In genomic region chr13:99311137-99311536, GRCh38 we compare ENCODE assay signal across 12 cellular contexts. TPM values are rescaled to one million over a fixed set of nuclear protein-coding genes. Genes with fewer than 3 reads are reported as not detected.
DNase-seq lines count a peak whose midpoint lies in the region; ATAC-seq and TF ChIP-seq lines count a peak whose summit lies in the region.
"Had no signal": no experiment of that assay in that cellular context is flagged by ENCODE, and none has a peak within 500 bp of the region (broad histone marks: within the 10 kb centered on the region; RNA-seq: fewer than 3 reads in every experiment).

No MANE protein-coding gene starts in this region.

- H3K4me3 Mint-ChIP-seq in CD8-positive, alpha-beta memory T cell, result peak overlapping the region; percentile 24 to 83 (median 61)
- H3K4me3 Mint-ChIP-seq in activated naive CD8-positive, alpha-beta T cell treated with anti-CD3 and anti-CD28 coated beads for 36 hours, result no peak overlapping the region
- peak overlapping the region; percentile 40 to 78 (median 59) for H3K4me3 Mint-ChIP-seq in naive thymus-derived CD4-positive, alpha-beta T cell
- no peak overlapping the region for H3K4me3 Mint-ChIP-seq in Calu3 (ENCODE audit: low read depth, unreplicated experiment)

- intact Hi-C loops in naive thymus-derived CD4-positive, alpha-beta T cell (cut with micrococcal nuclease), result no loop called here
- intact Hi-C loops in Calu3 (cut with micrococcal nuclease; ENCODE audit: unreplicated experiment), result no loop called here

- BruUV-seq in Calu3 (replicated peaks; lab: Mats Ljungman, UMichigan), result no TSS peak

- H3K27ac Mint-ChIP-seq in CD8-positive, alpha-beta memory T cell, result peak overlapping the region; percentile 80 to 96 (median 88)
- H3K27ac Mint-ChIP-seq in activated naive CD8-positive, alpha-beta T cell treated with anti-CD3 and anti-CD28 coated beads for 36 hours, result peak overlapping the region; percentile 83
- peak overlapping the region; percentile 85 to 98 (median 89) for H3K27ac Mint-ChIP-seq in naive thymus-derived CD4-positive, alpha-beta T cell
- no peak overlapping the region for H3K27ac Mint-ChIP-seq in Calu3 (ENCODE audit: unreplicated experiment)

- peaks cover 10 to 20% (median 10%) of the 10 kb centered on the region in 3 donors for H3K36me3 Mint-ChIP-seq in CD8-positive, alpha-beta memory T cell
- peaks cover 52% of the 10 kb centered on the region for H3K36me3 Mint-ChIP-seq in activated naive CD8-positive, alpha-beta T cell treated with anti-CD3 and anti-CD28 coated beads for 36 hours
- peaks cover 6 to 37% (median 9%) of the 10 kb centered on the region in 5 donors for H3K36me3 Mint-ChIP-seq in naive thymus-derived CD4-positive, alpha-beta T cell
- peaks cover 6% of the 10 kb centered on the region for H3K36me3 Mint-ChIP-seq in Calu3 (ENCODE audit: insufficient read depth, unreplicated experiment)

- no peak for TF ChIP-seq CTCF in Calu3 (IDR thresholded peaks at IDR 0.05; ENCODE audit: unreplicated experiment)

- H3K4me1 ChIP-seq in CD8-positive, alpha-beta memory T cell (ENCODE audit: insufficient read depth, low read length), result peaks cover 83% of the 10 kb centered on the region
- H3K4me1 ChIP-seq in naive thymus-derived CD4-positive, alpha-beta T cell (ENCODE audit: control insufficient read depth in 2 of 2, insufficient read depth in 2 of 2, low read length in 2 of 2), result peaks cover 69 to 75% of the 10 kb centered on the region in 2 donors

- peaks cover 75 to 89% (median 89%) of the 10 kb centered on the region in 3 donors for H3K4me1 Mint-ChIP-seq in CD8-positive, alpha-beta memory T cell
- peaks cover 74% of the 10 kb centered on the region for H3K4me1 Mint-ChIP-seq in activated naive CD8-positive, alpha-beta T cell treated with anti-CD3 and anti-CD28 coated beads for 36 hours
- peaks cover 58 to 91% (median 83%) of the 10 kb centered on the region in 7 donors for H3K4me1 Mint-ChIP-seq in naive thymus-derived CD4-positive, alpha-beta T cell
- no peaks in the 10 kb centered on the region for H3K4me1 Mint-ChIP-seq in Calu3 (ENCODE audit: low read depth, unreplicated experiment)

- H3K27me3 ChIP-seq in CD8-positive, alpha-beta memory T cell (ENCODE audit: insufficient read depth, low read length, poor library complexity, severe bottlenecking), result no peaks in the 10 kb centered on the region
- no peaks in the 10 kb centered on the region for H3K27me3 ChIP-seq in naive thymus-derived CD4-positive, alpha-beta T cell (ENCODE audit: control insufficient read depth in 2 of 2, insufficient read depth in 2 of 2, low read length in 2 of 2)
- H3K27me3 ChIP-seq: neutrophil had no signal

- no peak for DNase-seq in CD8-positive, alpha-beta memory T cell
- DNase-seq in M059J (ENCODE audit: low read depth) (peak; percentile 55), HEK293T (ENCODE audit: extremely low spot score) (no peak), Calu3 (no peak)
- no peak for DNase-seq in activated naive CD8-positive, alpha-beta T cell treated with anti-CD3 and anti-CD28 coated beads for 36 hours
- DNase-seq in naive thymus-derived CD4-positive, alpha-beta T cell, result no peak
- DNase-seq: NCI-H2171, SHP77 had no signal

- H3K9me3 ChIP-seq in CD8-positive, alpha-beta memory T cell (ENCODE audit: low read length), result no peaks in the 10 kb centered on the region
- H3K9me3 ChIP-seq in naive thymus-derived CD4-positive, alpha-beta T cell (ENCODE audit: control insufficient read depth in 2 of 3, low read length in 3 of 3), result no peaks in the 10 kb centered on the region
- H3K9me3 ChIP-seq: neutrophil had no signal

- no peak overlapping the region for H3K27ac ChIP-seq in CD8-positive, alpha-beta memory T cell (ENCODE audit: low read depth, low read length)
- H3K27ac ChIP-seq in naive thymus-derived CD4-positive, alpha-beta T cell (ENCODE audit: low read depth, low read length), result peak overlapping the region; percentile 42

- POLR2A ChIA-PET in CD8-positive, alpha-beta memory T cell (lab: Charles Lee), result interaction anchor here (0.9 kb wide), 1 partner anchor 19 kb away, joined by 3 read pairs; no protein-coding TSS in a partner anchor
- POLR2A ChIA-PET in naive thymus-derived CD4-positive, alpha-beta T cell (lab: Charles Lee), result interaction anchor here (0.6 to 3.1 kb wide), 14 partner anchors 8 to 77 kb away, joined by 3 to 21 read pairs (median 4); no protein-coding TSS in a partner anchor
- POLR2A ChIA-PET in HEK293T (lab: Yijun Ruan, JAX), result no interaction called here

- CTCF ChIA-PET in CD8-positive, alpha-beta memory T cell (lab: Charles Lee), result interaction anchor here (1.1 to 1.3 kb wide), 2 partner anchors 11 to 45 kb away, joined by 3 read pairs; no protein-coding TSS in a partner anchor
- CTCF ChIA-PET in naive thymus-derived CD4-positive, alpha-beta T cell (lab: Charles Lee), result interaction anchor here (0.9 kb wide), 1 partner anchor 126 kb away, joined by 3 read pairs; no protein-coding TSS in a partner anchor
- CTCF ChIA-PET in HEK293T (lab: Yijun Ruan, JAX), result no interaction called here
- CTCF ChIA-PET in Calu3 (lab: Charles Lee), result no interaction called here

- no peaks in the 10 kb centered on the region for H3K36me3 ChIP-seq in CD8-positive, alpha-beta memory T cell (ENCODE audit: insufficient read depth, low read length)
- peaks cover 0 to 4% (median 0%) of the 10 kb centered on the region in 3 experiments for H3K36me3 ChIP-seq in naive thymus-derived CD4-positive, alpha-beta T cell (ENCODE audit: control insufficient read depth in 2 of 3, insufficient read depth in 3 of 3, low read length in 3 of 3)
- H3K36me3 ChIP-seq: neutrophil had no signal

- H3K9me3 Mint-ChIP-seq in CD8-positive, alpha-beta memory T cell, result no peaks in the 10 kb centered on the region
- H3K9me3 Mint-ChIP-seq in activated naive CD8-positive, alpha-beta T cell treated with anti-CD3 and anti-CD28 coated beads for 36 hours, result peaks cover under 1% of the 10 kb centered on the region
- H3K9me3 Mint-ChIP-seq in naive thymus-derived CD4-positive, alpha-beta T cell, result peaks cover 0 to 2% (median 0%) of the 10 kb centered on the region in 11 donors
- H3K9me3 Mint-ChIP-seq in Calu3 (ENCODE audit: low read depth, unreplicated experiment), result no peaks in the 10 kb centered on the region

- no peak overlapping the region for H3K4me3 ChIP-seq in CD8-positive, alpha-beta memory T cell (ENCODE audit: low read length)
- H3K4me3 ChIP-seq in naive thymus-derived CD4-positive, alpha-beta T cell (ENCODE audit: low read length), result no peak overlapping the region

- no peak for ATAC-seq in naive thymus-derived CD4-positive, alpha-beta T cell
- ATAC-seq in HG03469 (IDR thresholded peaks at IDR 0.05; ENCODE audit: unreplicated experiment) (no peak), HG02938 (IDR thresholded peaks at IDR 0.05; ENCODE audit: unreplicated experiment) (no peak)

- H3K27me3 Mint-ChIP-seq in CD8-positive, alpha-beta memory T cell, result peaks cover 0 to 2% of the 10 kb centered on the region in 2 donors
- H3K27me3 Mint-ChIP-seq in activated naive CD8-positive, alpha-beta T cell treated with anti-CD3 and anti-CD28 coated beads for 36 hours, result no peaks in the 10 kb centered on the region
- H3K27me3 Mint-ChIP-seq in naive thymus-derived CD4-positive, alpha-beta T cell, result no peaks in the 10 kb centered on the region
- no peaks in the 10 kb centered on the region for H3K27me3 Mint-ChIP-seq in Calu3 (ENCODE audit: unreplicated experiment)

TF ChIP-seq in HEK293T, 16 proteins besides CTCF, POLR2A, EP300 and RAD21:
- TF ChIP-seq ZNF384 (IDR thresholded peaks at IDR 0.05) (no peak), NFRKB (IDR thresholded peaks at IDR 0.05) (no peak), SP1 (IDR thresholded peaks at IDR 0.05) (no peak), FOXA1 (IDR thresholded peaks at IDR 0.05) (no peak), BHLHE40 (IDR thresholded peaks at IDR 0.05; ENCODE audit: borderline replicate concordance) (no peak), FOXM1 (IDR thresholded peaks at IDR 0.05; ENCODE audit: borderline replicate concordance) (no peak), SUZ12 (IDR thresholded peaks at IDR 0.05) (no peak), HDGF (IDR thresholded peaks at IDR 0.05; ENCODE audit: borderline replicate concordance) (no peak), L3MBTL2 (conservative IDR thresholded peaks at IDR 0.05) (no peak), CTBP1 (IDR thresholded peaks at IDR 0.05; ENCODE audit: borderline replicate concordance) (no peak)

RNA-seq across cellular contexts. Expression of gene GPR183, which starts 3.9 kb away (rescaled TPM):
- 10 to 100 TPM; 61.5 to 62.8 TPM for total RNA-seq in CD8-positive, alpha-beta memory T cell
- 232 TPM for polyA plus RNA-seq in CD8-positive, alpha-beta memory T cell
- total RNA-seq in M059J (2014; rRNA removed; shearing (Covaris generic)), result 0.12 and 0.74 TPM in 2 replicates
- 1 to 10 TPM; 4.3 to 4.5 TPM for total RNA-seq in activated naive CD8-positive, alpha-beta T cell treated with anti-CD3 and anti-CD28 coated beads for 36 hours
- total RNA-seq in naive thymus-derived CD4-positive, alpha-beta T cell, result 100 to 1,000 TPM in 4 of 5 experiments, 10 to 100 TPM in 1; 26.8 to 231 (median 112) TPM
- polyA plus RNA-seq in naive thymus-derived CD4-positive, alpha-beta T cell, result 100 to 1,000 TPM; 234 to 241 TPM
- total RNA-seq in Calu3 (2022), result not detected in 2 replicates

RNA-seq across cellular contexts. Expression of gene GPR18, which starts 53.0 kb away (rescaled TPM):
- 10 to 100 TPM; 15.2 to 16.2 TPM for total RNA-seq in CD8-positive, alpha-beta memory T cell
- polyA plus RNA-seq in CD8-positive, alpha-beta memory T cell, result 32.4 TPM
- total RNA-seq in M059J (2014; rRNA removed; shearing (Covaris generic)), result not detected in 2 replicates
- 10 to 100 TPM; 16.9 to 17.6 TPM for total RNA-seq in activated naive CD8-positive, alpha-beta T cell treated with anti-CD3 and anti-CD28 coated beads for 36 hours
- 10 to 100 TPM; 11.5 to 40.4 (median 21.1) TPM for total RNA-seq in naive thymus-derived CD4-positive, alpha-beta T cell
- 10 to 100 TPM; 27.9 to 35.9 TPM for polyA plus RNA-seq in naive thymus-derived CD4-positive, alpha-beta T cell
- total RNA-seq in Calu3 (2022), result not detected in 2 replicates
- total RNA-seq: dermis microvascular lymphatic vessel endothelial cell had no signal

Comparison
In these comparisons a context has a peak if more than half of its experiments do, and no peak if none do; other contexts are left out.
1. H3K4me3 Mint-ChIP-seq: peak in CD8-positive, alpha-beta memory T cell (7 of 7) and naive thymus-derived CD4-positive, alpha-beta T cell (10 of 10); none in activated naive CD8-positive, alpha-beta T cell treated with anti-CD3 and anti-CD28 coated beads for 36 hours (single experiment) and Calu3 (single experiment).
2. RNA of gene GPR183, which starts 3.9 kb away (total RNA-seq): 26.8 to 231 TPM in naive thymus-derived CD4-positive, alpha-beta T cell and 61.5 to 62.8 TPM in CD8-positive, alpha-beta memory T cell; 4.3 to 4.5 TPM in activated naive CD8-positive, alpha-beta T cell treated with anti-CD3 and anti-CD28 coated beads for 36 hours, 0.12 to 0.74 TPM in M059J and not detected in Calu3; every median in the first group is over 4 times any median in the second.
3. RNA of gene GPR18, which starts 53.0 kb away (total RNA-seq): 11.5 to 40.4 TPM in naive thymus-derived CD4-positive, alpha-beta T cell, 16.9 to 17.6 TPM in activated naive CD8-positive, alpha-beta T cell treated with anti-CD3 and anti-CD28 coated beads for 36 hours and 15.2 to 16.2 TPM in CD8-positive, alpha-beta memory T cell; not detected in M059J and not detected in Calu3; every median in the first group is over 10 times any median in the second.
4. CTCF ChIA-PET loops: an anchor here in CD8-positive, alpha-beta memory T cell (1.1 to 1.3 kb wide) and naive thymus-derived CD4-positive, alpha-beta T cell (0.9 kb wide); none called in HEK293T and Calu3.